In the genomic region with DNA sequence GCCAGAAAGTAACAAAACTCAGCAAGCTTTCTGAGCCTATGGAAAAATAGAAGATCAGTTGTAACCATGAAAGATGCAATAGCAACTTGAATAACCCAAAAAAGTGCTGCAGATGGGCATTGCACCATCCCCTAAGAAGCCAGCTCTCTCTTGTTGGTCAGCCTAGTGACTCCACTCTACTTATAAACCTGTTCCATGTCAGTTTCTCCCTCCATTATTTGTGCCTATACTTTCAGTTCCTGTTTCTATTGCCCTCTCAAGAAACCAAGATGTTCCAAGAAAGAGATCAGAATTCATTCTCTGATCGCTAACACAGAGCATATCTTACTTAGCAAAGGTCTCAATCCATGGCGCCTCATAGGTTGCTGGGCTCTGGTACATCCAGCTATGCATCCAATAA, we compare ENCODE assay signal across 26 cellular contexts.
"Had no signal": no experiment of that assay in that cellular context is flagged by ENCODE, and none has a peak within 500 bp of the region (broad histone marks: within the 10 kb centered on the region; RNA-seq: fewer than 3 reads in every experiment).

No MANE protein-coding gene starts in this region.

- H3K9me3 Mint-ChIP-seq: dendritic cell treated with granulocyte-macrophage colony-stimulating factor and Interleukin-4, amounts not matched to agents 40 ng/mL and 50 ng/mL, for 4 days; nephron progenitor cell had no signal

- H3K4me3 Mint-ChIP-seq: dendritic cell treated with granulocyte-macrophage colony-stimulating factor and Interleukin-4, amounts not matched to agents 40 ng/mL and 50 ng/mL, for 4 days; immature natural killer cell; naive thymus-derived CD8-positive, alpha-beta T cell; nephron progenitor cell; stimulated activated effector memory CD8-positive, alpha-beta T cell treated with anti-CD3 and anti-CD28 coated beads, Interleukin-12 subunit alpha, Interleukin-12 subunit beta, amount 100 ng/mL, for 72 hours had no signal

- H3K4me1 Mint-ChIP-seq: immature natural killer cell; naive thymus-derived CD8-positive, alpha-beta T cell; nephron progenitor cell; stimulated activated effector memory CD8-positive, alpha-beta T cell treated with anti-CD3 and anti-CD28 coated beads, Interleukin-12 subunit alpha, Interleukin-12 subunit beta, amount 100 ng/mL, for 72 hours had no signal

- H3K27ac Mint-ChIP-seq: dendritic cell treated with granulocyte-macrophage colony-stimulating factor and Interleukin-4, amounts not matched to agents 40 ng/mL and 50 ng/mL, for 4 days; immature natural killer cell; naive thymus-derived CD8-positive, alpha-beta T cell; nephron progenitor cell; stimulated activated effector memory CD8-positive, alpha-beta T cell treated with anti-CD3 and anti-CD28 coated beads, Interleukin-12 subunit alpha, Interleukin-12 subunit beta, amount 100 ng/mL, for 72 hours had no signal

- H3K27me3 Mint-ChIP-seq: dendritic cell treated with granulocyte-macrophage colony-stimulating factor and Interleukin-4, amounts not matched to agents 40 ng/mL and 50 ng/mL, for 4 days; naive thymus-derived CD8-positive, alpha-beta T cell had no signal

- FAIRE-seq: endothelial cell of umbilical vein had no signal

- H3K36me3 Mint-ChIP-seq: immature natural killer cell; naive thymus-derived CD8-positive, alpha-beta T cell; stimulated activated effector memory CD8-positive, alpha-beta T cell treated with anti-CD3 and anti-CD28 coated beads, Interleukin-12 subunit alpha, Interleukin-12 subunit beta, amount 100 ng/mL, for 72 hours had no signal

- DNase-seq: effector memory CD4-positive, alpha-beta T cell; foreskin keratinocyte; heart right ventricle; hippocampal formation; immature natural killer cell; islet precursor cell; kidney glomerular epithelial cell; left colon; left ventricle myocardium superior; lower lobe of right lung; naive thymus-derived CD8-positive, alpha-beta T cell; nephron progenitor cell; nucleus accumbens; posterior cingulate gyrus; psoas muscle; right cardiac atrium; sigmoid colon; stimulated activated CD4-positive, alpha-beta T cell treated with anti-CD3 and anti-CD28 coated beads, Interleukin-2, amount 100 ng/mL, for 24 hours; stimulated activated CD4-positive, alpha-beta T cell treated with anti-CD3 and anti-CD28 coated beads, Interleukin-4, amount 100 ng/mL, for 24 hours; stimulated activated naive CD4-positive, alpha-beta T cell treated with Interleukin-2 at 50 U/mL for 16 hours; stomach; thyroid gland; trophoblast cell had no signal
